In genomic region chr9:136464241-136464640, GRCh38 we compare ENCODE assay signal across 8 cellular contexts.
"Had no signal": no experiment of that assay in that cellular context is flagged by ENCODE, and none has a peak within 500 bp of the region (broad histone marks: within the 10 kb centered on the region; RNA-seq: fewer than 3 reads in every experiment).

No MANE protein-coding gene starts in this region.

- H3K4me1 ChIP-seq: HAP-1 had no signal

- H3K9me3 ChIP-seq: HAP-1 had no signal

- H3K9me3 Mint-ChIP-seq: GM23338, H9, HFFc6 had no signal

- ATAC-seq: GM23338, HCT116 had no signal

- DNase-seq: GM23248, GOT3, H9, HCEC 1CT, HFFc6 had no signal

- H3K4me3 ChIP-seq: GM23248, GM23338, HAP-1 had no signal

- H3K4me3 Mint-ChIP-seq: GM23338, H9, HFFc6 had no signal

- H3K4me1 Mint-ChIP-seq: GM23338, H9 had no signal

- H3K27ac Mint-ChIP-seq: GM23338, HFFc6 had no signal

- H3K27ac ChIP-seq: GM23248 had no signal
